Comparison of ENCODE assay signal across 1 cellular context in the genomic region with DNA sequence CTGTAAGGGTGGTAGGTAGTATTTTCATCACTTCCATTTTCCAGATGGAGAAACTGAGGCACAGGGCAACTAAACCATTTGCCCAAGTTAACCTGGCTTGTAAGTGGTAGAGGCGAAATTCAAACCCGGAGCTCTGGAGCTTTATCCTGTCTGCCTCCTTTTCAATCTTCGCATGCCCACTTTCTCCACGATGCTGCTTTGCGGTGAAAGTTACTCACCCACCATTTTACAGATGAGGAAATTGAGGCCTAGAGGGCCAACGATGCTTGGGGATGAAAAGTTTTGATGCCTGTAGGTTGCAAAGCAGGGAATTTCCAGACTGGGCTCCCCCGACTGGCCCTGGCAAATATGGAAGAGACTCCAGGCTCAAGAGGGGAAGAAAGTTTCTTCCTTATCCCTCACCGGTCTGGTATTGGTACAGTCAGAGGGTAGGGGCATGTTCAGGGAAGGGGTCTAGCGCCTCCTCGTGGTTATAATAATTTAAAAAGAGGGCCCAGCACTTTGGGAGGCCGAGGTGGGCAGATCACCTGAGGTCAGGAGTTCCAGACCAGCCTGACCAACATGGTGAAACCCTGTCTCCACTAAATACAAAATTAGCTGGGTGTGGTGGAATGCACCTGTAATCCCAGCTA.
TF ChIP-seq lines count a peak whose summit lies in the region.

No MANE protein-coding gene starts in this region.

TF ChIP-seq in A549, 52 proteins besides CTCF, POLR2A, EP300 and RAD21 (continued from another document):
- TF ChIP-seq SMC3 (IDR thresholded peaks at IDR 0.05) (peak; percentile 29; the same call in 1 of the 3 replicates), FOSB (CRISPR knock-in tag; IDR thresholded peaks at IDR 0.05) (no peak), EHF (CRISPR knock-in tag; IDR thresholded peaks at IDR 0.05) (no peak), ZFP36 (IDR thresholded peaks at IDR 0.05; ENCODE audit: borderline replicate concordance, partially characterized antibody) (no peak)
